ENCODE assay signal across 9 cellular contexts in the genomic region with DNA sequence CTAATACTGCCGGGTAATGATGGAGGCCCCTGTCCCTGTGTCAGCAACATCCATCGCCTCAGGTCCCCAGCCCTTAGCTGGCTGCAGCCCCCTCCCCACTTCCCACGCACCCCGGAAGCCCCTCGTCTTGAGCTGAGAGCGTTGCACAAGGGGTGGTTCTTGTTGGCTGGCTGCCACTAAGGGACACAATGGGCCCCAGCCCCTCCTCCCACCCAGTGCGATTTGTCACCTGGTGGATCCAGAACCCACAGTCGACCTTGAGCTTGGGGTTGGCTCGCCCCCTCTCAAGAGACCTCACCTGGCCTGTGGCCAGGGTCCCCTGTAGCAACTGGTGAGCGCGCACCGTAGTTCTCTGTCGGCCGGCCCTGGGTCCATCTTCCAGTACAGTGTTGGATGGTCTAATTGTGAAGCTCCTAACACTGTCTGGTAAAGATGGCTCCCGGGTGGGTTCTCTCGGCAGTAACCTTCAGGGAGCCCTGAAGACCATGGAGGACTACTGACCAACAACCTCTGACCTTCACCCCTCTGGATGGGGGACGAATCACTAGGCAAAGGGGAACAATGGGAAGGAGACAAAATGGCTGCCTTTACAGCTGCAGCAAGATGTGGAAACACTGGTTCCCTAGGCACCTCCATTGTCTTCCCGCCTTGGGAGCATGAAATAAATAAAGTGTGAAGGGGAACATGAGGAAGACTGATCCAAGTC. TPM values are rescaled to one million over a fixed set of nuclear protein-coding genes. Genes with fewer than 3 reads are reported as not detected.
DNase-seq lines count a peak whose midpoint lies in the region; ATAC-seq, FAIRE-seq and TF ChIP-seq lines count a peak whose summit lies in the region.
"Had no signal": no experiment of that assay in that cellular context is flagged by ENCODE, and none has a peak within 500 bp of the region (broad histone marks: within the 10 kb centered on the region; RNA-seq: fewer than 3 reads in every experiment).

No MANE protein-coding gene starts in this region.

- no peaks in the 10 kb centered on the region; the same call in 1 of the 2 replicates for H4K20me1 ChIP-seq in HepG2 (ENCODE audit: insufficient read depth, low read length)

- in situ Hi-C loops in HepG2 (cut with HindIII; ENCODE audit: extremely low pct_ligation_motif_present, low pct_unique_long_range_greater_than_20kb) = no loop called here

- peak overlapping the region; percentile 97 for H3K27ac Mint-ChIP-seq in activated naive CD8-positive, alpha-beta T cell

- no peak for FAIRE-seq in HepG2 (lab: Jason Lieb, UNC)

- peaks cover 14% of the 10 kb centered on the region for H3K79me2 ChIP-seq in HepG2 (ENCODE audit: insufficient read depth, low read length)

- peaks cover 52% of the 10 kb centered on the region for H3K4me1 ChIP-seq in HepG2 (ENCODE audit: insufficient read depth, low read length)
- H3K4me1 ChIP-seq in right lobe of liver = peaks cover 2 to 17% (median 9%) of the 10 kb centered on the region in 4 donors
- H3K4me1 ChIP-seq in vagina = peaks cover 36% of the 10 kb centered on the region

- H3K27me3 ChIP-seq in HepG2 (ENCODE audit: control insufficient read depth in 1 of 2, insufficient read depth in 2 of 2, low read length in 2 of 2) (no peaks in the 10 kb centered on the region), right lobe of liver (no peaks in the 10 kb centered on the region), vagina (no peaks in the 10 kb centered on the region)

- H2AFZ ChIP-seq in HepG2 (ENCODE audit: low read length) = no peak overlapping the region

- TF ChIP-seq EP300 in HepG2 (IDR thresholded peaks at IDR 0.05; ENCODE audit: low read depth in 2 of 2, low read length in 2 of 2) (no peak), HepG2 (CRISPR knock-in tag; IDR thresholded peaks at IDR 0.05; ENCODE audit: borderline replicate concordance) (no peak)

- no peaks in the 10 kb centered on the region for H3K9me3 Mint-ChIP-seq in activated naive CD8-positive, alpha-beta T cell (ENCODE audit: low read depth)

- peaks cover 73% of the 10 kb centered on the region for H3K4me1 Mint-ChIP-seq in activated naive CD8-positive, alpha-beta T cell (ENCODE audit: low read depth)

- H3K9ac ChIP-seq in HepG2 (ENCODE audit: insufficient read depth, low read depth, low read length) = no peak overlapping the region

- 94% methylated on average over 9 of the region's 18 CpGs for WGBS in HepG2 (ENCODE audit: low lambda C conversion rate)
- 100% methylated on average over 1 of the region's 18 CpGs for WGBS in right lobe of liver (ENCODE audit: insufficient coverage, low coverage, low lambda C conversion rate, missing lambda C conversion rate)
- WGBS in lower leg skin, 2 donors = 53 to 55% methylated on average over 12 to 18 of the region's 18 CpGs

- H3K4me3 ChIP-seq in HepG2 (replicated peaks in 1 of 3; ENCODE audit: insufficient read depth in 1 of 3, low read depth in 2 of 3, low read length in 3 of 3) = no peak overlapping the region
- H3K4me3 ChIP-seq in right lobe of liver = no peak overlapping the region
- peak overlapping the region; percentile 9 for H3K4me3 ChIP-seq in lower leg skin (ENCODE audit: low read depth, poor library complexity, severe bottlenecking)
- peak overlapping the region; percentile 22 to 52 for H3K4me3 ChIP-seq in vagina

- H3K4me2 ChIP-seq in HepG2 (ENCODE audit: low read depth, low read length) = no peak overlapping the region

- no peak for DNase-seq in HepG2 (ENCODE audit: low spot score)
- no peak for DNase-seq in right lobe of liver
- DNase-seq in lower leg skin (ENCODE audit: low spot score in 2 of 2) = no peak
- no peak for DNase-seq in vagina (ENCODE audit: extremely low spot score in 2 of 2)
- no peak for DNase-seq in activated CD4-positive, CD25-positive, alpha-beta regulatory T cell treated with anti-CD3 and anti-CD28 coated beads, Interleukin-2, amount 50 U/mL, for 72 hours

- no peak for TF ChIP-seq RAD21 in HepG2 (CRISPR knock-in tag; IDR thresholded peaks at IDR 0.05)

- POLR2A ChIA-PET in HepG2 (lab: Yijun Ruan, JAX) = interaction anchor here (0.8 to 8.0 kb wide), 7 partner anchors 10 to 95 kb away, joined by 3 to 180 read pairs (median 5); a partner anchor contains a TSS

- no peaks in the 10 kb centered on the region for H3K27me3 Mint-ChIP-seq in activated naive CD8-positive, alpha-beta T cell

- H3K36me3 ChIP-seq in HepG2 (replicated peaks in 1 of 2; ENCODE audit: control insufficient read depth in 1 of 2, insufficient read depth in 2 of 2, low read length in 2 of 2) = peaks cover 22 to 37% of the 10 kb centered on the region in 2 experiments
- peaks cover 6 to 38% (median 25%) of the 10 kb centered on the region in 4 donors for H3K36me3 ChIP-seq in right lobe of liver
- peaks cover 0 to 37% of the 10 kb centered on the region in 2 donors for H3K36me3 ChIP-seq in vagina

- no peak; a peak in 1 of 4 replicates for TF ChIP-seq POLR2A in HepG2 (IDR thresholded peaks at IDR 0.05; ENCODE audit: insufficient read depth in 1 of 2, low read depth in 2 of 2, low read length in 2 of 2)
- no peak for TF ChIP-seq POLR2A in right lobe of liver (IDR thresholded peaks at IDR 0.05)
- no peak for TF ChIP-seq POLR2A in lower leg skin (IDR thresholded peaks at IDR 0.05)
- TF ChIP-seq POLR2A in vagina (IDR thresholded peaks at IDR 0.05) = no peak

- H3K27ac ChIP-seq in HepG2 (ENCODE audit: extremely low read length, insufficient read depth, low read length) (no peak overlapping the region), right lobe of liver (no peak overlapping the region), vagina (peak overlapping the region; percentile 87)

- no TSS peak for BruUV-seq in HepG2 (replicated peaks; lab: Mats Ljungman, UMichigan)

- H3K4me3 Mint-ChIP-seq in activated naive CD8-positive, alpha-beta T cell = peak overlapping the region; percentile 38

- TF ChIP-seq CTCF in HepG2 (CRISPR knock-in tag; IDR thresholded peaks at IDR 0.05) (no peak), right lobe of liver (IDR thresholded peaks at IDR 0.05) (no peak), lower leg skin (IDR thresholded peaks at IDR 0.05) (no peak), vagina (IDR thresholded peaks at IDR 0.05) (no peak)

- intact Hi-C loops in HepG2 (cut with micrococcal nuclease; ENCODE audit: unreplicated experiment) = no loop called here
- intact Hi-C loops in right lobe of liver (cut with DNase I) = no loop called here
- intact Hi-C loops in lower leg skin (cut with DNase I; ENCODE audit: low total_unique reads) = loop anchor here (10.0 kb wide), 1 partner anchor 89 kb away; a partner anchor contains a TSS
- intact Hi-C loops in vagina (cut with DNase I) = no loop called here

- peaks cover 17% of the 10 kb centered on the region for H3K36me3 Mint-ChIP-seq in activated naive CD8-positive, alpha-beta T cell

- H3K9me3 ChIP-seq in HepG2 (ENCODE audit: low read length) (no peaks in the 10 kb centered on the region), right lobe of liver (no peaks in the 10 kb centered on the region), vagina (no peaks in the 10 kb centered on the region)

- ATAC-seq in HepG2 = no peak
- no peak for ATAC-seq in right lobe of liver
- ATAC-seq in HG02870 (IDR thresholded peaks at IDR 0.05; ENCODE audit: unreplicated experiment) = no peak
- no peak for ATAC-seq in GM21576 (IDR thresholded peaks at IDR 0.05; ENCODE audit: unreplicated experiment)

- CTCF ChIA-PET in HepG2 (lab: Yijun Ruan, JAX; ENCODE audit: low intra/inter-chr PET ratio, low total read pairs) = interaction anchor here (1.1 to 1.8 kb wide), 2 partner anchors 17 to 79 kb away, joined by 3 to 6 read pairs; no protein-coding TSS in a partner anchor

RNA-seq across cellular contexts. Expression of a gene that starts 6.6 kb away (rescaled TPM):
- total RNA-seq in HepG2 (2016; rRNA removed; fragmentation: Illumina TruSeq; extraction: Trizol) = 291 and 394 TPM in 2 replicates
- total RNA-seq in HepG2 (2016; cell fraction: cytosol; rRNA removed; fragmentation: Illumina TruSeq; extraction: Trizol; ENCODE audit: low read depth) = 224 and 243 TPM in 2 replicates
- 284 and 404 TPM in 2 replicates for total RNA-seq in HepG2 (2016; cell fraction: insoluble cytoplasmic fraction; rRNA removed; fragmentation: Illumina TruSeq; extraction: Trizol)
- total RNA-seq in HepG2 (2016; cell fraction: membrane; rRNA removed; fragmentation: Illumina TruSeq; extraction: Trizol) = 358 and 365 TPM in 2 replicates
- 232 and 256 TPM in 2 replicates for total RNA-seq in HepG2 (2016; cell fraction: nucleus; rRNA removed; fragmentation: Illumina TruSeq; extraction: Trizol)
- polyA plus RNA-seq in HepG2 (2011; rRNA removed) = 425 and 468 TPM in 2 replicates
- polyA plus RNA-seq in HepG2 (2011; cell fraction: cytosol; rRNA removed) = 471 and 553 TPM in 2 replicates
- 362 and 507 TPM in 2 replicates for polyA plus RNA-seq in HepG2 (2011; cell fraction: nucleus; rRNA removed)
- polyA plus RNA-seq in HepG2 (2012) = 214 and 248 TPM in 2 replicates
- polyA plus RNA-seq in HepG2 (2016; cell fraction: cytosol; fragmentation: Illumina TruSeq; extraction: Trizol; ENCODE audit: low read depth) = 212 and 232 TPM in 2 replicates
- 290 and 308 TPM in 2 replicates for polyA plus RNA-seq in HepG2 (2016; cell fraction: insoluble cytoplasmic fraction; fragmentation: Illumina TruSeq; extraction: Trizol; ENCODE audit: low read depth)
- 313 and 326 TPM in 2 replicates for polyA plus RNA-seq in HepG2 (2016; cell fraction: membrane; fragmentation: Illumina TruSeq; extraction: Trizol; ENCODE audit: low read depth)
- polyA plus RNA-seq in HepG2 (2016; cell fraction: nucleus; fragmentation: Illumina TruSeq; extraction: Trizol; ENCODE audit: insufficient read depth, low read depth) = 428 and 438 TPM in 2 replicates
- polyA minus RNA-seq in HepG2 (2011; rRNA and poly(A)+ RNA removed; ENCODE audit: low replicate concordance) = 299 and 308 TPM in 2 replicates
- 80.4 and 95.3 TPM in 2 replicates for polyA minus RNA-seq in HepG2 (2011; cell fraction: cytosol; rRNA and poly(A)+ RNA removed)
- 135 and 142 TPM in 2 replicates for polyA minus RNA-seq in HepG2 (2011; cell fraction: nucleus; rRNA and poly(A)+ RNA removed)
- total RNA-seq in right lobe of liver = 100 to 1,000 TPM in 4 of 6 experiments, 10 to 100 TPM in 2; 95.5 to 215 (median 122) TPM
- total RNA-seq in lower leg skin = 100 to 1,000 TPM; 176 to 256 (median 221) TPM
- total RNA-seq in vagina = 199 TPM

RNA-seq across cellular contexts. Expression of a gene that starts 6.8 kb away (rescaled TPM):
- total RNA-seq in HepG2 (2016; rRNA removed; fragmentation: Illumina TruSeq; extraction: Trizol) (130 and 190 TPM in 2 replicates), right lobe of liver (10 to 100 TPM; 13.2 to 28.1 (median 18.9) TPM), lower leg skin (10 to 100 TPM; 31.7 to 43.1 (median 34.7) TPM), vagina (21.9 TPM)
- 38.0 and 40.3 TPM in 2 replicates for total RNA-seq in HepG2 (2016; cell fraction: cytosol; rRNA removed; fragmentation: Illumina TruSeq; extraction: Trizol; ENCODE audit: low read depth)
- 130 and 206 TPM in 2 replicates for total RNA-seq in HepG2 (2016; cell fraction: insoluble cytoplasmic fraction; rRNA removed; fragmentation: Illumina TruSeq; extraction: Trizol)
- total RNA-seq in HepG2 (2016; cell fraction: membrane; rRNA removed; fragmentation: Illumina TruSeq; extraction: Trizol) = 62.9 and 63.2 TPM in 2 replicates
- total RNA-seq in HepG2 (2016; cell fraction: nucleus; rRNA removed; fragmentation: Illumina TruSeq; extraction: Trizol) = 52.9 and 57.8 TPM in 2 replicates
- polyA plus RNA-seq in HepG2 (2011; rRNA removed) = 57.7 and 76.3 TPM in 2 replicates
- 64.6 and 65.8 TPM in 2 replicates for polyA plus RNA-seq in HepG2 (2011; cell fraction: cytosol; rRNA removed)
- polyA plus RNA-seq in HepG2 (2011; cell fraction: nucleus; rRNA removed) = 29.6 and 30.6 TPM in 2 replicates
- 77.8 and 90.4 TPM in 2 replicates for polyA plus RNA-seq in HepG2 (2012)
- 33.8 and 36.4 TPM in 2 replicates for polyA plus RNA-seq in HepG2 (2016; cell fraction: cytosol; fragmentation: Illumina TruSeq; extraction: Trizol; ENCODE audit: low read depth)
- polyA plus RNA-seq in HepG2 (2016; cell fraction: insoluble cytoplasmic fraction; fragmentation: Illumina TruSeq; extraction: Trizol; ENCODE audit: low read depth) = 134 and 149 TPM in 2 replicates
- polyA plus RNA-seq in HepG2 (2016; cell fraction: membrane; fragmentation: Illumina TruSeq; extraction: Trizol; ENCODE audit: low read depth) = 37.6 and 40.6 TPM in 2 replicates
- 54.7 and 59.5 TPM in 2 replicates for polyA plus RNA-seq in HepG2 (2016; cell fraction: nucleus; fragmentation: Illumina TruSeq; extraction: Trizol; ENCODE audit: insufficient read depth, low read depth)
- 28.0 and 64.6 TPM in 2 replicates for polyA minus RNA-seq in HepG2 (2011; rRNA and poly(A)+ RNA removed; ENCODE audit: low replicate concordance)
- polyA minus RNA-seq in HepG2 (2011; cell fraction: cytosol; rRNA and poly(A)+ RNA removed) = 16.4 and 18.5 TPM in 2 replicates
- 29.6 and 33.3 TPM in 2 replicates for polyA minus RNA-seq in HepG2 (2011; cell fraction: nucleus; rRNA and poly(A)+ RNA removed)

RNA-seq across cellular contexts. Expression of a gene that starts 12.7 kb away (rescaled TPM):
- total RNA-seq in HepG2 (2016; rRNA removed; fragmentation: Illumina TruSeq; extraction: Trizol) (9.5 and 10.6 TPM in 2 replicates), right lobe of liver (10 to 100 TPM; 12.1 to 30.6 (median 19.4) TPM), lower leg skin (10 to 100 TPM; 31.8 to 44.5 (median 34.4) TPM), vagina (17.4 TPM)
- total RNA-seq in HepG2 (2016; cell fraction: cytosol; rRNA removed; fragmentation: Illumina TruSeq; extraction: Trizol; ENCODE audit: low read depth) = 2.7 and 2.8 TPM in 2 replicates
- total RNA-seq in HepG2 (2016; cell fraction: insoluble cytoplasmic fraction; rRNA removed; fragmentation: Illumina TruSeq; extraction: Trizol) = 9.8 and 10.6 TPM in 2 replicates
- 5.0 and 5.3 TPM in 2 replicates for total RNA-seq in HepG2 (2016; cell fraction: membrane; rRNA removed; fragmentation: Illumina TruSeq; extraction: Trizol)
- 6.1 and 6.3 TPM in 2 replicates for total RNA-seq in HepG2 (2016; cell fraction: nucleus; rRNA removed; fragmentation: Illumina TruSeq; extraction: Trizol)
- polyA plus RNA-seq in HepG2 (2011; rRNA removed) = 9.1 and 10.5 TPM in 2 replicates
- polyA plus RNA-seq in HepG2 (2011; cell fraction: cytosol; rRNA removed) = 8.0 and 10.7 TPM in 2 replicates
- 13.2 and 17.8 TPM in 2 replicates for polyA plus RNA-seq in HepG2 (2011; cell fraction: nucleus; rRNA removed)
- 9.0 and 12.4 TPM in 2 replicates for polyA plus RNA-seq in HepG2 (2012)
- polyA plus RNA-seq in HepG2 (2016; cell fraction: cytosol; fragmentation: Illumina TruSeq; extraction: Trizol; ENCODE audit: low read depth) = 1.6 and 1.7 TPM in 2 replicates
- 8.9 and 12.5 TPM in 2 replicates for polyA plus RNA-seq in HepG2 (2016; cell fraction: insoluble cytoplasmic fraction; fragmentation: Illumina TruSeq; extraction: Trizol; ENCODE audit: low read depth)
- polyA plus RNA-seq in HepG2 (2016; cell fraction: membrane; fragmentation: Illumina TruSeq; extraction: Trizol; ENCODE audit: low read depth) = 3.1 and 4.4 TPM in 2 replicates
- 17.8 and 18.0 TPM in 2 replicates for polyA plus RNA-seq in HepG2 (2016; cell fraction: nucleus; fragmentation: Illumina TruSeq; extraction: Trizol; ENCODE audit: insufficient read depth, low read depth)
- polyA minus RNA-seq in HepG2 (2011; rRNA and poly(A)+ RNA removed; ENCODE audit: low replicate concordance) = 14.7 and 22.7 TPM in 2 replicates
- 10.0 and 10.3 TPM in 2 replicates for polyA minus RNA-seq in HepG2 (2011; cell fraction: cytosol; rRNA and poly(A)+ RNA removed)
- polyA minus RNA-seq in HepG2 (2011; cell fraction: nucleus; rRNA and poly(A)+ RNA removed) = 4.1 and 4.2 TPM in 2 replicates

RNA-seq across cellular contexts. Expression of a gene that starts 20.1 kb away (rescaled TPM):
- total RNA-seq in HepG2 (2016; rRNA removed; fragmentation: Illumina TruSeq; extraction: Trizol) (84.0 and 89.7 TPM in 2 replicates), right lobe of liver (100 to 1,000 TPM in 2 of 6 experiments, 10 to 100 TPM in 4; 47.6 to 189 (median 70.5) TPM), lower leg skin (100 to 1,000 TPM; 341 to 526 (median 418) TPM), vagina (760 TPM)
- total RNA-seq in HepG2 (2016; cell fraction: cytosol; rRNA removed; fragmentation: Illumina TruSeq; extraction: Trizol; ENCODE audit: low read depth) = 98.3 and 102 TPM in 2 replicates
- 84.2 and 105 TPM in 2 replicates for total RNA-seq in HepG2 (2016; cell fraction: insoluble cytoplasmic fraction; rRNA removed; fragmentation: Illumina TruSeq; extraction: Trizol)
- 106 and 113 TPM in 2 replicates for total RNA-seq in HepG2 (2016; cell fraction: membrane; rRNA removed; fragmentation: Illumina TruSeq; extraction: Trizol)
- 42.1 and 43.4 TPM in 2 replicates for total RNA-seq in HepG2 (2016; cell fraction: nucleus; rRNA removed; fragmentation: Illumina TruSeq; extraction: Trizol)
- 287 and 302 TPM in 2 replicates for polyA plus RNA-seq in HepG2 (2011; rRNA removed)
- 405 and 458 TPM in 2 replicates for polyA plus RNA-seq in HepG2 (2011; cell fraction: cytosol; rRNA removed)
- 151 and 164 TPM in 2 replicates for polyA plus RNA-seq in HepG2 (2011; cell fraction: nucleus; rRNA removed)
- polyA plus RNA-seq in HepG2 (2012) = 75.2 and 129 TPM in 2 replicates
- 86.1 and 87.7 TPM in 2 replicates for polyA plus RNA-seq in HepG2 (2016; cell fraction: cytosol; fragmentation: Illumina TruSeq; extraction: Trizol; ENCODE audit: low read depth)
- polyA plus RNA-seq in HepG2 (2016; cell fraction: insoluble cytoplasmic fraction; fragmentation: Illumina TruSeq; extraction: Trizol; ENCODE audit: low read depth) = 98.5 and 104 TPM in 2 replicates
- polyA plus RNA-seq in HepG2 (2016; cell fraction: membrane; fragmentation: Illumina TruSeq; extraction: Trizol; ENCODE audit: low read depth) = 96.1 and 98.2 TPM in 2 replicates
- polyA plus RNA-seq in HepG2 (2016; cell fraction: nucleus; fragmentation: Illumina TruSeq; extraction: Trizol; ENCODE audit: insufficient read depth, low read depth) = 57.2 and 57.4 TPM in 2 replicates
- 93.0 and 145 TPM in 2 replicates for polyA minus RNA-seq in HepG2 (2011; rRNA and poly(A)+ RNA removed; ENCODE audit: low replicate concordance)
- 36.8 and 41.7 TPM in 2 replicates for polyA minus RNA-seq in HepG2 (2011; cell fraction: cytosol; rRNA and poly(A)+ RNA removed)
- 37.5 and 38.8 TPM in 2 replicates for polyA minus RNA-seq in HepG2 (2011; cell fraction: nucleus; rRNA and poly(A)+ RNA removed)

RNA-seq across cellular contexts. Expression of a gene that starts 20.3 kb away (rescaled TPM):
- total RNA-seq in HepG2 (2016; rRNA removed; fragmentation: Illumina TruSeq; extraction: Trizol) = not detected in 2 replicates
- not detected in 2 replicates for total RNA-seq in HepG2 (2016; cell fraction: cytosol; rRNA removed; fragmentation: Illumina TruSeq; extraction: Trizol; ENCODE audit: low read depth)
- total RNA-seq in HepG2 (2016; cell fraction: insoluble cytoplasmic fraction; rRNA removed; fragmentation: Illumina TruSeq; extraction: Trizol) = not detected in 2 replicates
- total RNA-seq in HepG2 (2016; cell fraction: membrane; rRNA removed; fragmentation: Illumina TruSeq; extraction: Trizol) = not detected in 2 replicates
- not detected in 2 replicates for total RNA-seq in HepG2 (2016; cell fraction: nucleus; rRNA removed; fragmentation: Illumina TruSeq; extraction: Trizol)
- not detected in 2 replicates for polyA plus RNA-seq in HepG2 (2011; rRNA removed)
- polyA plus RNA-seq in HepG2 (2011; cell fraction: cytosol; rRNA removed) = not detected in 2 replicates
- polyA plus RNA-seq in HepG2 (2011; cell fraction: nucleus; rRNA removed) = not detected in 2 replicates
- polyA plus RNA-seq in HepG2 (2012) = not detected in 2 replicates
- not detected in 2 replicates for polyA plus RNA-seq in HepG2 (2016; cell fraction: cytosol; fragmentation: Illumina TruSeq; extraction: Trizol; ENCODE audit: low read depth)
- polyA plus RNA-seq in HepG2 (2016; cell fraction: insoluble cytoplasmic fraction; fragmentation: Illumina TruSeq; extraction: Trizol; ENCODE audit: low read depth) = not detected in 2 replicates
- polyA plus RNA-seq in HepG2 (2016; cell fraction: membrane; fragmentation: Illumina TruSeq; extraction: Trizol; ENCODE audit: low read depth) = not detected in 2 replicates
- not detected in 2 replicates for polyA plus RNA-seq in HepG2 (2016; cell fraction: nucleus; fragmentation: Illumina TruSeq; extraction: Trizol; ENCODE audit: insufficient read depth, low read depth)
- not detected in 2 replicates for polyA minus RNA-seq in HepG2 (2011; rRNA and poly(A)+ RNA removed; ENCODE audit: low replicate concordance)
- not detected in 2 replicates for polyA minus RNA-seq in HepG2 (2011; cell fraction: cytosol; rRNA and poly(A)+ RNA removed)
- polyA minus RNA-seq in HepG2 (2011; cell fraction: nucleus; rRNA and poly(A)+ RNA removed) = not detected in 2 replicates
- total RNA-seq in right lobe of liver = not detected
- not detected for total RNA-seq in lower leg skin
- not detected for total RNA-seq in vagina
- total RNA-seq: glomerular endothelial cell had no signal

Comparison
In these comparisons a context has a peak if more than half of its experiments do, and no peak if none do; other contexts are left out.
1. H3K4me3 ChIP-seq: peak in lower leg skin (single experiment) and vagina (2 of 2); none in HepG2 (0 of 3) and right lobe of liver (0 of 3).